ENCODE assay signal across 14 cellular contexts in genomic region chr6:155100591-155100990, GRCh38.
DNase-seq lines count a peak whose midpoint lies in the region; ATAC-seq and TF ChIP-seq lines count a peak whose summit lies in the region.
"Had no signal": no experiment of that assay in that cellular context is flagged by ENCODE, and none has a peak within 500 bp of the region (broad histone marks: within the 10 kb centered on the region; RNA-seq: fewer than 3 reads in every experiment).

No MANE protein-coding gene starts in this region.

- H3K9me3 Mint-ChIP-seq in activated CD8-positive, alpha-beta memory T cell treated with anti-CD3 and anti-CD28 coated beads, Interleukin-2, amount 10 ng/mL, durations not matched to agents 7 days and 5 days (ENCODE audit: low read depth), result peaks cover 2% of the 10 kb centered on the region
- peaks cover 0 to 15% (median 11%) of the 10 kb centered on the region in 5 experiments for H3K9me3 Mint-ChIP-seq in brain
- peaks cover 10% of the 10 kb centered on the region for H3K9me3 Mint-ChIP-seq in mesothelial cell of epicardium

- H3K9me3 ChIP-seq in mesenchymal stem cell (ENCODE audit: control insufficient read depth, low read length), result peaks cover 3% of the 10 kb centered on the region
- H3K9me3 ChIP-seq in skeletal muscle tissue (ENCODE audit: control insufficient read depth in 3 of 3, low read length in 3 of 3), result no peaks in the 10 kb centered on the region

- H3K27me3 ChIP-seq in mesenchymal stem cell (ENCODE audit: control insufficient read depth in 1 of 2, insufficient read depth in 1 of 2, low read length in 2 of 2) (no peaks in the 10 kb centered on the region), skeletal muscle tissue (ENCODE audit: control insufficient read depth in 3 of 3, insufficient read depth in 3 of 3, low read length in 3 of 3) (no peaks in the 10 kb centered on the region)
- H3K27me3 ChIP-seq: BLaER1 treated with 17β-estradiol and CSF1 and Interleukin-3, amounts not matched to agents 10 nM and 100 nM had no signal

- H3K9ac ChIP-seq in mesenchymal stem cell (ENCODE audit: low read length) (no peak overlapping the region), skeletal muscle tissue (ENCODE audit: low read depth in 1 of 3, low read length in 3 of 3) (no peak overlapping the region)
- H3K9ac ChIP-seq: BLaER1 treated with 17β-estradiol and CSF1 and Interleukin-3, amounts not matched to agents 10 nM and 100 nM had no signal

- H4K91ac ChIP-seq in mesenchymal stem cell (ENCODE audit: low read length), result peak overlapping the region; percentile 68

- H2AFZ ChIP-seq in mesenchymal stem cell (ENCODE audit: low read depth, low read length), result no peak overlapping the region
- H2AFZ ChIP-seq: GM23338 had no signal

- no peak overlapping the region for H4K8ac ChIP-seq in mesenchymal stem cell (ENCODE audit: low read length)

- H3K4me3 ChIP-seq in mesenchymal stem cell (ENCODE audit: insufficient read depth in 1 of 2, low read depth in 1 of 2, low read length in 2 of 2) (no peak overlapping the region), skeletal muscle tissue (ENCODE audit: low read length in 3 of 3) (peak overlapping the region; percentile 35 to 51 (median 36))
- H3K4me3 ChIP-seq: BLaER1 treated with 17β-estradiol and CSF1 and Interleukin-3, amounts not matched to agents 10 nM and 100 nM; GM23338 had no signal

- H2BK120ac ChIP-seq in mesenchymal stem cell (ENCODE audit: low read depth, low read length), result no peak overlapping the region

- no peak overlapping the region for H2BK12ac ChIP-seq in mesenchymal stem cell (ENCODE audit: low read length in 2 of 2)

- no peak for ATAC-seq in activated CD8-positive, alpha-beta memory T cell treated with anti-CD3 and anti-CD28 coated beads, Interleukin-2, amount 10 ng/mL, durations not matched to agents 7 days and 5 days

- DNase-seq in activated CD8-positive, alpha-beta memory T cell treated with anti-CD3 and anti-CD28 coated beads, Interleukin-2, amount 10 ng/mL, durations not matched to agents 7 days and 5 days, result peak; percentile 11
- no peak for DNase-seq in activated CD8-positive, alpha-beta memory T cell treated with anti-CD3 and anti-CD28 coated beads for 24 hours
- DNase-seq in mesenchymal stem cell (no peak), mesothelial cell of epicardium (ENCODE audit: low spot score in 2 of 2, unreplicated experiment in 2 of 2) (no peak), glomerular visceral epithelial cell (ENCODE audit: extremely low spot score) (no peak)
- DNase-seq in activated naive CD4-positive, alpha-beta T cell (lab: John Stamatoyannopoulos, UW), result no peak
- DNase-seq: Calu3; CD4-positive, CD25-positive, alpha-beta regulatory T cell; H9 had no signal

- H3K4me1 Mint-ChIP-seq in activated CD8-positive, alpha-beta memory T cell treated with anti-CD3 and anti-CD28 coated beads, Interleukin-2, amount 10 ng/mL, durations not matched to agents 7 days and 5 days, result peaks cover 6% of the 10 kb centered on the region
- peaks cover 42% of the 10 kb centered on the region for H3K4me1 Mint-ChIP-seq in brain
- H3K4me1 Mint-ChIP-seq in mesothelial cell of epicardium, result peaks cover 10% of the 10 kb centered on the region

- H3K4me2 ChIP-seq in mesenchymal stem cell (ENCODE audit: low read length, poor library complexity, severe bottlenecking), result no peak overlapping the region
- H3K4me2 ChIP-seq: BLaER1 treated with 17β-estradiol and CSF1 and Interleukin-3, amounts not matched to agents 10 nM and 100 nM; GM23338 had no signal

- peaks cover 1% of the 10 kb centered on the region for H3K4me1 ChIP-seq in mesenchymal stem cell (ENCODE audit: control insufficient read depth, insufficient read depth, low read depth, low read length)
- peaks cover 0 to 3% (median 0%) of the 10 kb centered on the region in 3 donors for H3K4me1 ChIP-seq in skeletal muscle tissue (ENCODE audit: control insufficient read depth in 3 of 3, insufficient read depth in 3 of 3, low read length in 3 of 3)
- H3K4me1 ChIP-seq: BLaER1 treated with 17β-estradiol and CSF1 and Interleukin-3, amounts not matched to agents 10 nM and 100 nM had no signal

- no peaks in the 10 kb centered on the region for H3K36me3 ChIP-seq in mesenchymal stem cell (ENCODE audit: control insufficient read depth in 1 of 2, insufficient read depth in 2 of 2, low read depth in 1 of 2, low read length in 2 of 2)
- no peaks in the 10 kb centered on the region for H3K36me3 ChIP-seq in skeletal muscle tissue (ENCODE audit: control insufficient read depth in 3 of 3, insufficient read depth in 3 of 3, low read length in 3 of 3)
- H3K36me3 ChIP-seq: BLaER1 treated with 17β-estradiol and CSF1 and Interleukin-3, amounts not matched to agents 10 nM and 100 nM had no signal

- peaks cover 8% of the 10 kb centered on the region for H3K36me3 Mint-ChIP-seq in activated CD8-positive, alpha-beta memory T cell treated with anti-CD3 and anti-CD28 coated beads, Interleukin-2, amount 10 ng/mL, durations not matched to agents 7 days and 5 days
- H3K36me3 Mint-ChIP-seq in brain, result peaks cover 16% of the 10 kb centered on the region
- H3K36me3 Mint-ChIP-seq in mesothelial cell of epicardium, result peaks cover 4% of the 10 kb centered on the region
- H3K36me3 Mint-ChIP-seq: CD4-positive, CD25-positive, alpha-beta regulatory T cell had no signal

- CTCF ChIA-PET in activated CD8-positive, alpha-beta memory T cell treated with anti-CD3 and anti-CD28 coated beads, Interleukin-2, amount 10 ng/mL, durations not matched to agents 7 days and 5 days (lab: Charles Lee), result interaction anchor here (1.9 kb wide), 1 partner anchor 71 kb away, joined by 5 read pairs; no protein-coding TSS in a partner anchor

- H3K27ac ChIP-seq in mesenchymal stem cell (ENCODE audit: low read length, poor library complexity, severe bottlenecking), result no peak overlapping the region
- no peak overlapping the region for H3K27ac ChIP-seq in skeletal muscle tissue (ENCODE audit: low read depth, low read length)
- H3K27ac ChIP-seq: 22Rv1; BLaER1 treated with 17β-estradiol and CSF1 and Interleukin-3, amounts not matched to agents 10 nM and 100 nM had no signal

- no peak overlapping the region for H2BK5ac ChIP-seq in mesenchymal stem cell (ENCODE audit: low read depth, low read length, poor library complexity, severe bottlenecking)

- WGBS in mesenchymal stem cell, result over 99% methylated on average over 6 of the region's 6 CpGs

- H2AK5ac ChIP-seq in mesenchymal stem cell (ENCODE audit: low read length, severe bottlenecking), result no peak overlapping the region

- no peak overlapping the region for H3K14ac ChIP-seq in mesenchymal stem cell (ENCODE audit: low read length in 2 of 2)

- H3K79me1 ChIP-seq in mesenchymal stem cell (replicated peaks; ENCODE audit: low read length, poor library complexity, severe bottlenecking), result no peaks in the 10 kb centered on the region

- H3K4ac ChIP-seq in mesenchymal stem cell (ENCODE audit: low read depth in 1 of 2, low read length in 2 of 2), result no peak overlapping the region

- H3K18ac ChIP-seq in mesenchymal stem cell (ENCODE audit: low read depth in 1 of 2, low read length in 2 of 2), result no peak overlapping the region

- no peak overlapping the region for H3K27ac Mint-ChIP-seq in activated CD8-positive, alpha-beta memory T cell treated with anti-CD3 and anti-CD28 coated beads, Interleukin-2, amount 10 ng/mL, durations not matched to agents 7 days and 5 days
- peak overlapping the region in 4 of 5 experiments; percentile 87 to 92 (median 89) for H3K27ac Mint-ChIP-seq in brain
- no peak overlapping the region for H3K27ac Mint-ChIP-seq in mesothelial cell of epicardium
- H3K27ac Mint-ChIP-seq: CD4-positive, CD25-positive, alpha-beta regulatory T cell had no signal

- no peak overlapping the region for H3K23ac ChIP-seq in mesenchymal stem cell (ENCODE audit: low read length in 2 of 2)

- no peak for TF ChIP-seq CTCF in brain (conservative IDR thresholded peaks at IDR 0.05)
- no peak for TF ChIP-seq CTCF in mesothelial cell of epicardium (IDR thresholded peaks at IDR 0.05; ENCODE audit: unreplicated experiment)

- H2BK15ac ChIP-seq in mesenchymal stem cell (ENCODE audit: low read depth, poor library complexity, severe bottlenecking), result no peak overlapping the region

- no peak overlapping the region for H3K4me3 Mint-ChIP-seq in activated CD8-positive, alpha-beta memory T cell treated with anti-CD3 and anti-CD28 coated beads, Interleukin-2, amount 10 ng/mL, durations not matched to agents 7 days and 5 days
- H3K4me3 Mint-ChIP-seq in brain (peak overlapping the region in 4 of 5 experiments; percentile 36 to 73 (median 60)), mesothelial cell of epicardium (no peak overlapping the region)
- H3K4me3 Mint-ChIP-seq: CD4-positive, CD25-positive, alpha-beta regulatory T cell; GM23338; H9 had no signal

- peaks cover 6% of the 10 kb centered on the region for H3K27me3 Mint-ChIP-seq in activated CD8-positive, alpha-beta memory T cell treated with anti-CD3 and anti-CD28 coated beads, Interleukin-2, amount 10 ng/mL, durations not matched to agents 7 days and 5 days
- H3K27me3 Mint-ChIP-seq in brain (no peaks in the 10 kb centered on the region), mesothelial cell of epicardium (ENCODE audit: low read depth) (no peaks in the 10 kb centered on the region)
- H3K27me3 Mint-ChIP-seq: CD4-positive, CD25-positive, alpha-beta regulatory T cell had no signal

Comparison
In these comparisons a context has a peak if more than half of its experiments do, and no peak if none do; other contexts are left out.
1. H3K27ac Mint-ChIP-seq: peak in brain (4 of 5); none in activated CD8-positive, alpha-beta memory T cell treated with anti-CD3 and anti-CD28 coated beads, Interleukin-2, amount 10 ng/mL, durations not matched to agents 7 days and 5 days (single experiment) and mesothelial cell of epicardium (single experiment).
2. H3K4me3 Mint-ChIP-seq: peak in brain (4 of 5); none in activated CD8-positive, alpha-beta memory T cell treated with anti-CD3 and anti-CD28 coated beads, Interleukin-2, amount 10 ng/mL, durations not matched to agents 7 days and 5 days (single experiment) and mesothelial cell of epicardium (single experiment).
3. H3K4me3 ChIP-seq: peak in skeletal muscle tissue (3 of 3); none in mesenchymal stem cell (0 of 2).